ENCODE assay signal across 34 cellular contexts in the genomic region with DNA sequence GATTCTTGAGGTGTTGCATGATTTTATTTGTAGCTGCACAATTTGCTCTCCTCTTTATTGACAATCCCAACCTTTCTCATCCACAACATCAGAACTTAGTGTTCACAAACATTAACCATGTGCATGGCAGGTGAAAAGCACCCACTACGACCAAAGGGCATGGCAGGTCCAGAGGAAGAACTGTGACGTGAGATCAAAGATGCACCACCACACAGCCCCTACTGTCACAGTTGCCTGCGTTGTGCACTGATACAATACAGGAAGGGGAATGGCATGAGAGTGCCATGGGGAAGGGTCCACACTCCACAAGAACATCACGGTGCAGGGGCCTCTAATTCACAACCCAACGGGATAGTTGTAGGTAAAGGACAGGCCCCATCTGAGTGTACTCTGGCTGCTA.
"Had no signal": no experiment of that assay in that cellular context is flagged by ENCODE, and none has a peak within 500 bp of the region (broad histone marks: within the 10 kb centered on the region; RNA-seq: fewer than 3 reads in every experiment).

No MANE protein-coding gene starts in this region.

- H3K4me2 ChIP-seq: KMS-11 had no signal

- H3K4me3 ChIP-seq: MG63 had no signal

- H3K36me3 ChIP-seq: MG63 had no signal

- H3K27ac ChIP-seq: KMS-11 had no signal

- DNase-seq: Kasumi-1, MG63, MM.1S, MV-4-11, NCI-H1048, NCI-H1092, NCI-H1092 treated with DMSO at 0.1 percent for 48 hours, NCI-H1105, NCI-H1105 treated with DMSO at 0.1 percent for 48 hours, NCI-H1417, NCI-H1417 treated with DMSO at 0.1 percent for 48 hours, NCI-H1436, NCI-H1436 treated with DMSO at 0.1 percent for 48 hours, NCI-H146, NCI-H1694, NCI-H1694 treated with DMSO at 0.1 percent for 48 hours, NCI-H187, NCI-H187 treated with DMSO at 0.1 percent for 48 hours, NCI-H1930, NCI-H2029, NCI-H2029 treated with DMSO at 0.1 percent for 48 hours, NCI-H2081, NCI-H2081 treated with DMSO at 0.1 percent for 48 hours, NCI-H2107, NCI-H2171, NCI-H2171 treated with DMSO at 0.1 percent for 48 hours, NCI-H2227 treated with DMSO at 0.1 percent for 48 hours, NCI-H226, NCI-H345, NCI-H446, NCI-H446 treated with DMSO at 0.1 percent for 48 hours, NCI-H510A, NCI-H510A treated with DMSO at 0.1 percent for 48 hours had no signal

- H3K9me3 ChIP-seq: MG63 had no signal

- H3K9ac ChIP-seq: KMS-11 had no signal
